In the genomic region with DNA sequence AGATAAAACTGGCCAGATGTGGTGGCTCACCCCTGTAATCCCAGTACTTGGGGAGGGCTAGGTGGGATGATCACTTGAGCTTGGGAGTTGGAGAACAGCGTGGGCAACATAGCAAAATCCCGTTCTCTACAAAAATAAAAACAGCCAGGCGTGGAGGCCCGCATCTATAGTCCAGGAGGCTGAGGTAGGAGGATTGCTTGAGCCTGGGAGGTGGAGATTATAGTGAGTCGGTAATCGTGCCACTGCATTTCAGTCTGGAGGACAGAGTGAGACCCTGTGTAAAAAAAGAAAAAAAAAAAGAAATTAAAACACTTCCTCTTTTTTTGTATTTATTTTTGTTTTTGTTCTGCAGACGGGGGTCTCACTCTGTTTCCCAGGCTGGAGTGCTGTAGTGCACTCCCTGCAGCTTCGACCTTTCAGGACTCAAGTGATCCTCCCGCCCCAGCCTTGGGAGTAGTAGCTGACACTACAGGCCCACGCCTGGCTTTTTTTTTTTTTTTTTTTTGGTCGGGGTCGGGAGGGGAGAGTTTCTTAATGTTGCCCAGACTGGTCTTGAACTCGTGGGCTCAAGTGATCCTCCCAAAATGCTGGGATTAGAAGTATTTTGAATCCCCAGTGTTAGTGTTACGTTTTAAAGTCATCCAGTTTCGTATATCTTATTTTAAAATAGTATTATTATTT, we compare ENCODE assay signal across 9 cellular contexts. TPM values are rescaled to one million over a fixed set of nuclear protein-coding genes. Genes with fewer than 3 reads are reported as not detected.
DNase-seq lines count a peak whose midpoint lies in the region; ATAC-seq and TF ChIP-seq lines count a peak whose summit lies in the region.
"Had no signal": no experiment of that assay in that cellular context is flagged by ENCODE, and none has a peak within 500 bp of the region (broad histone marks: within the 10 kb centered on the region; RNA-seq: fewer than 3 reads in every experiment).

No MANE protein-coding gene starts in this region.

- CTCF ChIA-PET in CD4-positive, alpha-beta T cell (lab: Charles Lee), result interaction anchor here (1.0 to 7.9 kb wide), 2 partner anchors 13 to 34 kb away, joined by 3 to 100 read pairs; partner anchors contain the start of gene ZNF821

- no peaks in the 10 kb centered on the region for H3K9me3 Mint-ChIP-seq in CD4-positive, alpha-beta T cell

- no peak overlapping the region for H2BK12ac ChIP-seq in neuronal stem cell (ENCODE audit: low read length)

- POLR2A ChIA-PET in CD4-positive, alpha-beta T cell (lab: Charles Lee), result interaction anchor here (0.6 to 9.1 kb wide), 3 partner anchors 13 to 332 kb away, joined by 3 to 219 read pairs (median 89); partner anchors contain the start of genes AP1G1 and ZNF821

- no peak overlapping the region for H3K14ac ChIP-seq in neuronal stem cell (ENCODE audit: low read length)

- peaks cover 3% of the 10 kb centered on the region for H3K79me1 ChIP-seq in neuronal stem cell (ENCODE audit: low read depth, low read length)

- no peak for DNase-seq in CD4-positive, alpha-beta T cell
- DNase-seq in NAMALWA (ENCODE audit: low spot score) (peak; percentile 30), neuronal stem cell (ENCODE audit: low spot score) (no peak), GOT3 (lab: John Stamatoyannopoulos, UW) (no peak), NCI-H446 treated with DMSO at 0.1 percent for 48 hours (lab: John Stamatoyannopoulos, UW) (no peak), aorta (no peak), medulla oblongata (ENCODE audit: extremely low spot score) (no peak)
- DNase-seq: NK-92 treated with Interleukin-12 subunit alpha and Interleukin-12 subunit beta, amount 100 ng/mL, for 24 hours had no signal

- H4K91ac ChIP-seq in neuronal stem cell (ENCODE audit: low read depth, low read length, poor library complexity), result no peak overlapping the region

- H3K27ac ChIP-seq in CD4-positive, alpha-beta T cell (ENCODE audit: low read depth, low read length), result no peak overlapping the region
- H3K27ac ChIP-seq in neuronal stem cell (replicated peaks; ENCODE audit: low read length), result no peak overlapping the region
- no peak overlapping the region for H3K27ac ChIP-seq in aorta (ENCODE audit: low read depth in 1 of 2, low read length in 2 of 2)

- H2AK5ac ChIP-seq in neuronal stem cell (ENCODE audit: low read depth, low read length), result no peak overlapping the region

- H3K4me2 ChIP-seq in neuronal stem cell (ENCODE audit: insufficient read depth, low read length, poor library complexity, severe bottlenecking), result peak overlapping the region; percentile 42

- intact Hi-C loops in CD4-positive, alpha-beta T cell (cut with DNase I, micrococcal nuclease), result loop anchor here in 1 of 2 experiments (5.0 kb wide), 1 partner anchor 175 kb away; the partner anchor contains the start of gene PHLPP2
- intact Hi-C loops in aorta (cut with DNase I), result loop anchor here in 1 of 2 donors (5.0 kb wide), 1 partner anchor 90 kb away; the partner anchor contains the start of gene AP1G1

- H3K9me3 ChIP-seq in CD4-positive, alpha-beta T cell (ENCODE audit: control insufficient read depth, low read length), result no peaks in the 10 kb centered on the region
- H3K9me3 ChIP-seq in endocrine pancreas (ENCODE audit: control insufficient read depth, low read length), result no peaks in the 10 kb centered on the region
- H3K9me3 ChIP-seq in neuronal stem cell (replicated peaks in 1 of 2; ENCODE audit: control insufficient read depth in 2 of 2, insufficient read depth in 1 of 2, low read depth in 1 of 2, low read length in 2 of 2), result peaks cover 0 to 20% of the 10 kb centered on the region in 2 donors
- no peaks in the 10 kb centered on the region for H3K9me3 ChIP-seq in aorta (ENCODE audit: control insufficient read depth, low read length)

- H3K27me3 ChIP-seq in CD4-positive, alpha-beta T cell (ENCODE audit: control insufficient read depth, insufficient read depth, low read length), result no peaks in the 10 kb centered on the region
- no peaks in the 10 kb centered on the region for H3K27me3 ChIP-seq in endocrine pancreas (ENCODE audit: control insufficient read depth, insufficient read depth, low read length)
- H3K27me3 ChIP-seq in neuronal stem cell (ENCODE audit: control insufficient read depth in 3 of 3, insufficient read depth in 3 of 3, low read depth in 1 of 3, low read length in 3 of 3), result no peaks in the 10 kb centered on the region
- no peaks in the 10 kb centered on the region for H3K27me3 ChIP-seq in aorta (ENCODE audit: control insufficient read depth in 1 of 2, insufficient read depth in 2 of 2, low read length in 1 of 2)

- no peak overlapping the region for H2BK15ac ChIP-seq in neuronal stem cell (ENCODE audit: low read length)

- no peaks in the 10 kb centered on the region for H3K27me3 Mint-ChIP-seq in CD4-positive, alpha-beta T cell

- ATAC-seq in CD4-positive, alpha-beta T cell (ENCODE audit: poor library complexity), result no peak
- no peak for ATAC-seq in aorta (ENCODE audit: low FRiP score)

- peak overlapping the region; percentile 98 for H3K27ac Mint-ChIP-seq in CD4-positive, alpha-beta T cell

- no peak overlapping the region for H3K18ac ChIP-seq in neuronal stem cell (ENCODE audit: low read length)

- H3K36me3 Mint-ChIP-seq in CD4-positive, alpha-beta T cell (ENCODE audit: low read depth), result peaks cover 25% of the 10 kb centered on the region

- H3K36me3 ChIP-seq in endocrine pancreas (ENCODE audit: control insufficient read depth, insufficient read depth, low read length) (no peaks in the 10 kb centered on the region), neuronal stem cell (replicated peaks in 1 of 2; ENCODE audit: control insufficient read depth in 2 of 2, insufficient read depth in 2 of 2, low read length in 2 of 2) (peaks cover 0 to 43% of the 10 kb centered on the region in 2 donors), aorta (ENCODE audit: control insufficient read depth in 1 of 2, insufficient read depth in 2 of 2, low read length in 1 of 2) (no peaks in the 10 kb centered on the region)

- H2BK5ac ChIP-seq in neuronal stem cell (ENCODE audit: low read length), result no peak overlapping the region

- no peak overlapping the region for H3K9ac ChIP-seq in endocrine pancreas (ENCODE audit: control insufficient read depth, insufficient read depth, low read length)
- no peak overlapping the region for H3K9ac ChIP-seq in neuronal stem cell (ENCODE audit: low read depth, low read length, poor library complexity)

- no peak overlapping the region for H4K8ac ChIP-seq in neuronal stem cell (ENCODE audit: low read depth, low read length)

- H3K23ac ChIP-seq in neuronal stem cell (ENCODE audit: low read depth, low read length, poor library complexity), result no peak overlapping the region

- H3K4me1 ChIP-seq in endocrine pancreas (ENCODE audit: control insufficient read depth, insufficient read depth, low read length), result no peaks in the 10 kb centered on the region
- H3K4me1 ChIP-seq in neuronal stem cell (ENCODE audit: control insufficient read depth in 2 of 2, insufficient read depth in 1 of 2, low read depth in 1 of 2, low read length in 2 of 2), result peaks cover 0 to 1% of the 10 kb centered on the region in 2 donors
- peaks cover 0 to 2% of the 10 kb centered on the region in 2 donors for H3K4me1 ChIP-seq in aorta (ENCODE audit: control insufficient read depth in 1 of 2, insufficient read depth in 2 of 2, low read length in 2 of 2)

- H2BK120ac ChIP-seq in neuronal stem cell (ENCODE audit: low read depth, low read length), result no peak overlapping the region

- H3K4me3 ChIP-seq in endocrine pancreas (ENCODE audit: control insufficient read depth, insufficient read depth, low read length) (peak overlapping the region; percentile 92), neuronal stem cell (ENCODE audit: low read length in 2 of 2) (peak overlapping the region; percentile 70 to 90), aorta (ENCODE audit: low read length in 2 of 2) (peak overlapping the region in 1 of 2 donors; percentile 93)

- no peak for TF ChIP-seq CTCF in CD4-positive, alpha-beta T cell (IDR thresholded peaks at IDR 0.05)

- no CpG with 5 or more reads among the region's 15 CpGs for WGBS in neuronal stem cell (ENCODE audit: extremely low coverage in 2 of 2, insufficient read length in 2 of 2, insufficient replicate concordance in 1 of 2), 2 donors
- WGBS in aorta, 2 donors, result 48 to 53% methylated on average over 15 of the region's 15 CpGs

- H3K4me3 Mint-ChIP-seq in CD4-positive, alpha-beta T cell, result peak overlapping the region; percentile 99

- no peak overlapping the region for H3K4ac ChIP-seq in neuronal stem cell (ENCODE audit: low read length)

- peaks cover 51% of the 10 kb centered on the region for H3K4me1 Mint-ChIP-seq in CD4-positive, alpha-beta T cell (ENCODE audit: low read depth)

- H2AFZ ChIP-seq in neuronal stem cell (ENCODE audit: low read length), result no peak overlapping the region

RNA-seq across cellular contexts. Expression of gene IST1, which starts 1.5 kb away (rescaled TPM):
- total RNA-seq in CD4-positive, alpha-beta T cell, result 100 to 1,000 TPM; 411 to 412 TPM
- polyA plus RNA-seq in neuronal stem cell (2013, experiment 1 of 2), result 152 TPM
- 149 TPM for polyA plus RNA-seq in neuronal stem cell (2013, experiment 2 of 2)
- total RNA-seq in aorta, result 100 to 1,000 TPM; 152 to 202 TPM
- 100 to 1,000 TPM in 1 of 2 donors, 10 to 100 TPM in 1; 52.5 to 150 TPM for polyA plus RNA-seq in aorta

RNA-seq across cellular contexts. Expression of gene ZNF821, which starts 12.8 kb away (rescaled TPM):
- 10 to 100 TPM; 17.3 to 18.3 TPM for total RNA-seq in CD4-positive, alpha-beta T cell
- 11.3 TPM for polyA plus RNA-seq in neuronal stem cell (2013, experiment 1 of 2)
- 10.8 TPM for polyA plus RNA-seq in neuronal stem cell (2013, experiment 2 of 2)
- total RNA-seq in aorta, result 1 to 10 TPM; 7.9 to 9.9 TPM
- 1 to 10 TPM; 5.4 to 9.2 TPM for polyA plus RNA-seq in aorta

RNA-seq across cellular contexts. Expression of gene ATXN1L, which starts 51.1 kb away (rescaled TPM):
- 10 to 100 TPM; 61.0 to 61.1 TPM for total RNA-seq in CD4-positive, alpha-beta T cell
- 11.0 TPM for polyA plus RNA-seq in neuronal stem cell (2013, experiment 1 of 2)
- polyA plus RNA-seq in neuronal stem cell (2013, experiment 2 of 2), result 10.9 TPM
- 10 to 100 TPM; 30.4 to 31.2 TPM for total RNA-seq in aorta
- polyA plus RNA-seq in aorta, result 10 to 100 TPM in 1 of 2 donors, 1 to 10 TPM in 1; 7.9 to 10.8 TPM
